In genomic region chr11:35158371-35159081, GRCh38 we compare ENCODE assay signal across 8 cellular contexts. TPM values are rescaled to one million over a fixed set of nuclear protein-coding genes. Genes with fewer than 3 reads are reported as not detected.
DNase-seq lines count a peak whose midpoint lies in the region; ATAC-seq and TF ChIP-seq lines count a peak whose summit lies in the region.

No MANE protein-coding gene starts in this region.

- no peak overlapping the region for H3K4me3 Mint-ChIP-seq in GM23338

- peak; percentile 32; the same call in 2 of the 3 replicates for ATAC-seq in GM23338
- ATAC-seq in left cardiac atrium: peak; percentile 52 to 85
- ATAC-seq in HG02798 (IDR thresholded peaks at IDR 0.05; ENCODE audit: poor library complexity, unreplicated experiment): no peak

- H3K36me3 ChIP-seq in GM23338 (ENCODE audit: insufficient read depth) (no peaks in the 10 kb centered on the region), WERI-Rb-1 (no peaks in the 10 kb centered on the region), MM.1S (replicated peaks; ENCODE audit: insufficient read depth, low read length) (peaks cover 12% of the 10 kb centered on the region; the same call in 1 of the 2 replicates)

- H3K9me2 ChIP-seq in GM23338 (ENCODE audit: insufficient read depth) (peaks cover 12% of the 10 kb centered on the region), MM.1S (replicated peaks; ENCODE audit: insufficient read depth, low read length) (no peaks in the 10 kb centered on the region)

- H3K4me1 ChIP-seq in GM23338 (ENCODE audit: insufficient read depth) (peaks cover 22% of the 10 kb centered on the region), MM.1S (ENCODE audit: low read length) (peaks cover 60% of the 10 kb centered on the region)

- H3K27me3 Mint-ChIP-seq in GM23338 (ENCODE audit: insufficient read depth, low read depth, poor library complexity): no peaks in the 10 kb centered on the region

- H3K4me2 ChIP-seq in GM23338 (peak overlapping the region; percentile 40; the same call in 1 of the 2 replicates), MM.1S (ENCODE audit: low read depth, low read length) (no peak overlapping the region)

- H3K9me3 ChIP-seq in WERI-Rb-1 (ENCODE audit: severe bottlenecking) (no peaks in the 10 kb centered on the region), MM.1S (replicated peaks; ENCODE audit: insufficient read depth, low read length) (no peaks in the 10 kb centered on the region)

- H3K79me2 ChIP-seq in GM23338 (replicated peaks; ENCODE audit: insufficient read depth): no peaks in the 10 kb centered on the region
- peaks cover 100% of the 10 kb centered on the region for H3K79me2 ChIP-seq in MM.1S (ENCODE audit: low read length)

- H3K4me3 ChIP-seq in GM23338 (no peak overlapping the region), WERI-Rb-1 (ENCODE audit: low read depth, low read length) (no peak overlapping the region), skeletal muscle cell (ENCODE audit: low read depth, low read length) (no peak overlapping the region), MM.1S (ENCODE audit: low read length) (no peak overlapping the region)

- no peaks in the 10 kb centered on the region for H4K20me1 ChIP-seq in GM23338 (replicated peaks; ENCODE audit: insufficient read depth)
- H4K20me1 ChIP-seq in MM.1S (ENCODE audit: insufficient read depth, low read length): peaks cover 8% of the 10 kb centered on the region; the same call in 1 of the 2 replicates

- H3K27me3 ChIP-seq in GM23338 (ENCODE audit: insufficient read depth) (no peaks in the 10 kb centered on the region), WERI-Rb-1 (ENCODE audit: insufficient read depth, low read depth, severe bottlenecking) (no peaks in the 10 kb centered on the region), MM.1S (replicated peaks; ENCODE audit: insufficient read depth, low read length) (no peaks in the 10 kb centered on the region)

- intact Hi-C loops in left cardiac atrium (cut with DNase I): no loop called here

- TF ChIP-seq CTCF in GM23338 (conservative IDR thresholded peaks at IDR 0.05; ENCODE audit: low read depth in 2 of 2) (no peak), WERI-Rb-1 (IDR thresholded peaks at IDR 0.05; ENCODE audit: low read depth, low read length) (no peak), MM.1S (IDR thresholded peaks at IDR 0.05; ENCODE audit: low read length) (no peak)

- no peak overlapping the region for H3K9ac ChIP-seq in MM.1S (ENCODE audit: low read length)

- H3K4me1 Mint-ChIP-seq in GM23338: peaks cover 18% of the 10 kb centered on the region

- H3K9me3 Mint-ChIP-seq in GM23338: no peaks in the 10 kb centered on the region

- H2AFZ ChIP-seq in GM23338 (0 out of 2 replicates have a peak overlapping the region, but pooled peaks have one; percentile 38), MM.1S (ENCODE audit: low read length) (no peak overlapping the region)

- H3F3A ChIP-seq in GM23338 (replicated peaks; ENCODE audit: low read depth) (no peaks in the 10 kb centered on the region), MM.1S (ENCODE audit: insufficient read depth, low read length) (peaks cover 18% of the 10 kb centered on the region)

- no peak overlapping the region for H3K27ac Mint-ChIP-seq in GM23338

- H3K36me3 Mint-ChIP-seq in GM23338 (ENCODE audit: low read depth): no peaks in the 10 kb centered on the region

- H3K27ac ChIP-seq in GM23338 (ENCODE audit: low read depth) (no peak overlapping the region), WERI-Rb-1 (no peak overlapping the region), MM.1S (ENCODE audit: low read length) (no peak overlapping the region)

- no peak for DNase-seq in GM23338 (ENCODE audit: low spot score)
- DNase-seq in WERI-Rb-1: peak; percentile 66
- peak; percentile 41 for DNase-seq in left cardiac atrium
- peak; percentile 78 for DNase-seq in skeletal muscle cell (ENCODE audit: low read depth)
- no peak for DNase-seq in NCI-H226
- no peak for DNase-seq in putamen (ENCODE audit: low spot score)
- DNase-seq in MM.1S: no peak

TF ChIP-seq in GM23338, 12 proteins besides CTCF, POLR2A, EP300 and RAD21 (continues in another document):
- no peak for TF ChIP-seq EZH2 (IDR thresholded peaks at IDR 0.05; ENCODE audit: low read depth, unreplicated experiment)
- TF ChIP-seq EZH2phosphoT487 (IDR thresholded peaks at IDR 0.05; ENCODE audit: unreplicated experiment): no peak
- no peak for TF ChIP-seq REST (IDR thresholded peaks at IDR 0.05; ENCODE audit: unreplicated experiment)
- TF ChIP-seq NANOG (IDR thresholded peaks at IDR 0.05; ENCODE audit: borderline replicate concordance): no peak
- no peak for TF ChIP-seq STAT1 (IDR thresholded peaks at IDR 0.05; ENCODE audit: unreplicated experiment)
- TF ChIP-seq JUNB (IDR thresholded peaks at IDR 0.05; ENCODE audit: unreplicated experiment): no peak
- no peak for TF ChIP-seq ZNF331 (CRISPR knock-in tag; IDR thresholded peaks at IDR 0.05; ENCODE audit: low read depth)
- no peak for TF ChIP-seq CREB1 (CRISPR knock-in tag; IDR thresholded peaks at IDR 0.05; ENCODE audit: low read depth)
- TF ChIP-seq ZNF114 (CRISPR knock-in tag; IDR thresholded peaks at IDR 0.05): no peak
- no peak for TF ChIP-seq ETS1 (IDR thresholded peaks at IDR 0.05)
- TF ChIP-seq POLR2AphosphoS5 (IDR thresholded peaks at IDR 0.05; ENCODE audit: low read depth): no peak

RNA-seq across cellular contexts. Expression of gene CD44, which starts 19.6 kb away (rescaled TPM):
- 8.3 and 10.1 TPM in 2 replicates for total RNA-seq in GM23338 (2014; rRNA removed; shearing (Covaris generic))
- 3.8 and 4.0 TPM in 2 replicates for polyA plus RNA-seq in GM23338 (2016; fragmentation: Nextera tagmentation; extraction: Ambion mirVana)
- 10 to 100 TPM; 63.6 to 71.2 TPM for total RNA-seq in left cardiac atrium

Comparison
In these comparisons a context has a peak if more than half of its experiments do, and no peak if none do; other contexts are left out.
1. DNase-seq: peak in WERI-Rb-1 (single experiment), left cardiac atrium (single experiment) and skeletal muscle cell (single experiment); none in GM23338 (single experiment), NCI-H226 (single experiment), putamen (single experiment) and MM.1S (single experiment).